Comparison of ENCODE assay signal across 10 cellular contexts in the genomic region with DNA sequence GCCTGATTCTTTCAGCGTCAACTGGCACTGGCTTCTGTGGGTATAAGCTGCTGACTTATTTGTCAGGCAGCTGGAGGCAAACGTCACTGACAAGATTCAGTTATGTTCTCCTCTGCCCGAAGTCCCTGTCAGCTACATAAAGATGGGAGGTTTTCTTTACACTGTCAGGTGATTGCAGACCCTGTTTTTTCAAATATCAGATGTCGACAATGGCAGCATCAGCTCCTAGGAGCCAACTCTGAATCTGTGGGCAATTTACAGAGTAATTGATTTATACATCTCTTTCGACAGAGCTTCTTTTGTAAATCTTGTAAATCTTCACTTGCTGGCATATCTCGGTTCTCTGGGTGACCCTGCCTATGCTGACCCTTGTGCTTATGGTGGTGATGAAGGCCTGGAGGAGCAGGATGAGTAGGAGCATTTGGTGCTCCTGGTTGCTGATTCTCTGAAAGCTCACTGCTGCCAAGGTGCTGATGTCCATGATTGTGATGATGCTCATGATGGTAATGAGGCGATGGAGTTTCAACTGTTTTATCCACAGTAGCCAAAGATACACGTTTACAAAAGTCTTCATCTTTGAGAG. TPM values are rescaled to one million over a fixed set of nuclear protein-coding genes. Genes with fewer than 3 reads are reported as not detected.
"Had no signal": no experiment of that assay in that cellular context is flagged by ENCODE, and none has a peak within 500 bp of the region (broad histone marks: within the 10 kb centered on the region; RNA-seq: fewer than 3 reads in every experiment).

No MANE protein-coding gene starts in this region.

- H3K27ac ChIP-seq: HL-60, KMS-11 had no signal

- FAIRE-seq: H1, H54 had no signal

- H2AFZ ChIP-seq: GM23338 had no signal

- H3K9ac ChIP-seq: KMS-11 had no signal

- H3K4me2 ChIP-seq: GM23338, KMS-11 had no signal

- H3K4me3 ChIP-seq: GM23338 had no signal

- ATAC-seq: GM23338 had no signal

- DNase-seq: H9, HCEC 1CT, KBM-7 had no signal

RNA-seq across cellular contexts. Expression of a gene that starts 10.9 kb away (rescaled TPM):
- total RNA-seq: HT1080 had no signal
- polyA plus RNA-seq: IgD-negative memory B cell had no signal

RNA-seq across cellular contexts. Expression of a gene that starts 44.2 kb away (rescaled TPM):
- total RNA-seq: HT1080 had no signal
